ENCODE assay signal across 20 cellular contexts in the genomic region with DNA sequence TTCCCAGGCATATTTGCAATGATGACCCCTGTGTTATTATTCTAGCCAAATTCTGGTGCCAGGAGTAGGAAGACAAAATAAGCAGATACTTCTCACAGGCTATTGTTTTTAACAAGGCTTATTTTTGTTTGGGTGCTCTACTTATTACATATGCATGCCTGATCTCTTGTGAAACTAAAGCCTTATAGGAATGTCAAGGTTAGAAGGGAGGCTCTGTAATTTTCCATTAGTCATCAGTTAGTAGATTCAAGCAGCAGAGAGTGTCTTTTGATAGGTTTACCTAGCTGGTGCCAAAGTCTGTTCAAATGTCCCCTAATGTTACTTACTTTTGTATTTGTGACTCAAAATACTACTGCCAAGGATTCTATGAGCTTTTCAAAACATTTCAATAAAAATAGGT. TPM values are rescaled to one million over a fixed set of nuclear protein-coding genes. Genes with fewer than 3 reads are reported as not detected.
A peak's percentile ranks its signal among the peaks of the same experiment; 100 is the strongest.
DNase-seq lines count a peak whose midpoint lies in the region; ATAC-seq, FAIRE-seq and TF ChIP-seq lines count a peak whose summit lies in the region.
"Had no signal": no experiment of that assay in that cellular context is flagged by ENCODE, and none has a peak within 500 bp of the region (broad histone marks: within the 10 kb centered on the region; RNA-seq: fewer than 3 reads in every experiment).

No MANE protein-coding gene starts in this region.

- TF ChIP-seq CTCF in bronchial epithelial cell (IDR thresholded peaks at IDR 0.05; ENCODE audit: insufficient read depth, low read length, severe bottlenecking): no peak
- no peak for TF ChIP-seq CTCF in OCI-LY7 (conservative IDR thresholded peaks at IDR 0.05; ENCODE audit: low read length)

- CTCF ChIA-PET in OCI-LY7 (lab: Charles Lee; ENCODE audit: unreplicated experiment): no interaction called here

- no peak overlapping the region for H3K4me2 ChIP-seq in OCI-LY7 (ENCODE audit: low read length)

- no peak for ATAC-seq in stimulated activated naive CD8-positive, alpha-beta T cell treated with anti-CD3 and anti-CD28 coated beads, Interleukin-15, amount 100 ng/mL, for 72 hours
- no peak for ATAC-seq in GM18907 (IDR thresholded peaks at IDR 0.05; ENCODE audit: unreplicated experiment)
- ATAC-seq: activated T-cell treated with anti-CD3 and anti-CD28 coated beads, Interleukin-2, amount 50 U/mL, for 4 hours; CD8-positive, alpha-beta T cell; naive thymus-derived CD4-positive, alpha-beta T cell had no signal

- no peaks in the 10 kb centered on the region for H3K9me2 ChIP-seq in OCI-LY7 (ENCODE audit: insufficient read depth, low read length)

- H3K4me1 Mint-ChIP-seq in stimulated activated naive CD8-positive, alpha-beta T cell treated with anti-CD3 and anti-CD28 coated beads, Interleukin-15, amount 100 ng/mL, for 72 hours: no peaks in the 10 kb centered on the region
- H3K4me1 Mint-ChIP-seq: naive thymus-derived CD4-positive, alpha-beta T cell had no signal

- H3K9me3 ChIP-seq in OCI-LY7 (ENCODE audit: low read length): no peaks in the 10 kb centered on the region
- H3K9me3 ChIP-seq: Peyer's patch, prostate gland, vagina had no signal

- H3K27me3 ChIP-seq in bronchial epithelial cell (ENCODE audit: control insufficient read depth, insufficient read depth, low read length): no peaks in the 10 kb centered on the region
- H3K27me3 ChIP-seq: Peyer's patch, vagina had no signal

- DNase-seq in COLO829 (ENCODE audit: low spot score): peak; percentile 56
- DNase-seq in NCI-H1048 (lab: John Stamatoyannopoulos, UW): peak; percentile 44
- peak; percentile 60 for DNase-seq in bronchial epithelial cell (ENCODE audit: low read depth)
- peak; percentile 59 for DNase-seq in kidney glomerular epithelial cell (lab: John Stamatoyannopoulos, UW)
- no peak for DNase-seq in OCI-LY7 (ENCODE audit: low spot score)
- no peak for DNase-seq in stimulated activated naive CD8-positive, alpha-beta T cell treated with anti-CD3 and anti-CD28 coated beads, Interleukin-15, amount 100 ng/mL, for 72 hours
- no peak for DNase-seq in Ammon's horn (ENCODE audit: low spot score)
- DNase-seq: activated CD4-positive, alpha-beta memory T cell treated with anti-CD3 and anti-CD28 coated beads for 36 hours; activated T-cell treated with anti-CD3 and anti-CD28 coated beads, Interleukin-2, amount 50 U/mL, for 4 hours; CD8-positive, alpha-beta T cell; effector CD8-positive, alpha-beta T cell; naive thymus-derived CD4-positive, alpha-beta T cell; NCI-H2029 treated with DMSO at 0.1 percent for 48 hours; NCI-H526 treated with DMSO at 0.1 percent for 48 hours; Peyer's patch had no signal

- peak overlapping the region in 1 of 2 donors; percentile 74 for H3K27ac Mint-ChIP-seq in stimulated activated naive CD8-positive, alpha-beta T cell treated with anti-CD3 and anti-CD28 coated beads, Interleukin-15, amount 100 ng/mL, for 72 hours
- H3K27ac Mint-ChIP-seq: activated CD4-positive, alpha-beta memory T cell treated with anti-CD3 and anti-CD28 coated beads for 36 hours; activated naive CD8-positive, alpha-beta T cell; CD8-positive, alpha-beta T cell; naive thymus-derived CD4-positive, alpha-beta T cell had no signal

- H3K79me2 ChIP-seq in OCI-LY7 (ENCODE audit: insufficient read depth, low read depth, low read length): no peaks in the 10 kb centered on the region

- no peaks in the 10 kb centered on the region for H3K27me3 Mint-ChIP-seq in stimulated activated naive CD8-positive, alpha-beta T cell treated with anti-CD3 and anti-CD28 coated beads, Interleukin-15, amount 100 ng/mL, for 72 hours
- H3K27me3 Mint-ChIP-seq: activated CD4-positive, alpha-beta memory T cell treated with anti-CD3 and anti-CD28 coated beads for 36 hours; activated naive CD8-positive, alpha-beta T cell had no signal

- no peaks in the 10 kb centered on the region for H3K9me3 Mint-ChIP-seq in stimulated activated naive CD8-positive, alpha-beta T cell treated with anti-CD3 and anti-CD28 coated beads, Interleukin-15, amount 100 ng/mL, for 72 hours
- H3K9me3 Mint-ChIP-seq: activated CD4-positive, alpha-beta memory T cell treated with anti-CD3 and anti-CD28 coated beads for 36 hours; activated T-cell treated with anti-CD3 and anti-CD28 coated beads, Interleukin-2, amount 50 U/mL, for 4 hours; CD8-positive, alpha-beta T cell had no signal

- BruUV-seq in OCI-LY7 (replicated peaks; lab: Mats Ljungman, UMichigan): no TSS peak

- H3K27ac ChIP-seq in OCI-LY7 (ENCODE audit: low read depth, low read length, poor library complexity, severe bottlenecking): no peak overlapping the region
- H3K27ac ChIP-seq: Peyer's patch, prostate gland, vagina had no signal

- H3K4me3 ChIP-seq in bronchial epithelial cell (ENCODE audit: low read depth, low read length): no peak overlapping the region
- no peak overlapping the region for H3K4me3 ChIP-seq in OCI-LY7 (ENCODE audit: low read depth, low read length, poor library complexity, severe bottlenecking)
- H3K4me3 ChIP-seq: lung, Peyer's patch, prostate gland, vagina had no signal

- no peak for FAIRE-seq in bronchial epithelial cell (lab: Jason Lieb, UNC)

- intact Hi-C loops in OCI-LY7 (cut with micrococcal nuclease; ENCODE audit: unreplicated experiment): no loop called here

- H3K4me3 Mint-ChIP-seq in stimulated activated naive CD8-positive, alpha-beta T cell treated with anti-CD3 and anti-CD28 coated beads, Interleukin-15, amount 100 ng/mL, for 72 hours: no peak overlapping the region
- H3K4me3 Mint-ChIP-seq: activated CD4-positive, alpha-beta memory T cell treated with anti-CD3 and anti-CD28 coated beads for 36 hours; activated naive CD8-positive, alpha-beta T cell; activated T-cell treated with anti-CD3 and anti-CD28 coated beads, Interleukin-2, amount 50 U/mL, for 4 hours; CD8-positive, alpha-beta T cell; naive thymus-derived CD4-positive, alpha-beta T cell had no signal

- no peaks in the 10 kb centered on the region for H4K20me1 ChIP-seq in OCI-LY7 (ENCODE audit: insufficient read depth, low read length)

- POLR2A ChIA-PET in OCI-LY7 (lab: Charles Lee): no interaction called here

- H3K36me3 ChIP-seq in bronchial epithelial cell (ENCODE audit: control insufficient read depth, insufficient read depth, low read length) (no peaks in the 10 kb centered on the region), OCI-LY7 (ENCODE audit: insufficient read depth, low read length) (no peaks in the 10 kb centered on the region)
- H3K36me3 ChIP-seq: Peyer's patch, prostate gland, vagina had no signal

- no peaks in the 10 kb centered on the region for H3K4me1 ChIP-seq in OCI-LY7 (ENCODE audit: insufficient read depth, low read length, poor library complexity, severe bottlenecking)
- H3K4me1 ChIP-seq: Peyer's patch, prostate gland, vagina had no signal

- H2AFZ ChIP-seq in OCI-LY7 (ENCODE audit: low read length): no peak overlapping the region

RNA-seq across cellular contexts. Expression of a gene that starts 11.7 kb away (rescaled TPM):
- total RNA-seq in bronchial epithelial cell: 39.5 and 48.3 TPM in 2 replicates
- total RNA-seq in OCI-LY7 (2014; rRNA removed; shearing (Covaris generic)): 2.9 and 5.6 TPM in 2 replicates
- 9.6 and 12.2 TPM in 2 replicates for total RNA-seq in OCI-LY7 (2022)

Comparison
In these comparisons a context has a peak if more than half of its experiments do, and no peak if none do; other contexts are left out.
1. DNase-seq: peak in COLO829 (single experiment), NCI-H1048 (single experiment), bronchial epithelial cell (single experiment) and kidney glomerular epithelial cell (single experiment); none in OCI-LY7 (single experiment), stimulated activated naive CD8-positive, alpha-beta T cell treated with anti-CD3 and anti-CD28 coated beads, Interleukin-15, amount 100 ng/mL, for 72 hours (0 of 2) and Ammon's horn (single experiment).